Comparison of ENCODE assay signal across 1 cellular context in the genomic region with DNA sequence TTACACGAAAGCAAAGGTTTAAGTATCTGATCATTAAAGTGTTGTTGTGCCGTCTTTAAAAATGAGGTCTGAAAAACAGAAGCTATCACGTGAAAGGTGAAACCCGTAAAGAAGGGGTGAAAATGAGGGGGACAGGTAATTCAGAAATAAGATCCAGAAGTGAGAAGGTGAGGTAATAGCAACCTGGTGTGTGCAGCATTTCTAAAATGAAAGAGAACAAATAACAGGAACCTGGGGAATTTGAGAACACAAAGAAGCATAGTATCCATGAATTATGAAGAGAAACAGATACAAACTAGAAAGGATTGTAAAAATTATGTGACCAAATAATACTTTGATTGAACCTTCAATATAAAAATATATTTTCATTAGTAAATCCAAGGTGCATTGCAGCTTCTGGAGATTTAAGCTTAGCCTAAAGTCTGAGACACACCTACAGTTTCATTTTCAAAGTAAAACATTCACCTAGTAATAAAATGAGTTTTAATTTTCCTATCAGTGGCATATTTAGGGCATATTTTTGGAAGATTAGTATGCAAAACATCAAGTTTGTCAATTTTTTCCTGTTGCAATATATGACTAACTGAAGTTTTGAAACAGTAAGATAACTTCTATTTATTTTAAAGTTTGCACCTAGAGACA.
TF ChIP-seq lines count a peak whose summit lies in the region.

No MANE protein-coding gene starts in this region.

TF ChIP-seq in HepG2, 621 proteins besides CTCF, POLR2A, EP300 and RAD21:
- no peak for TF ChIP-seq ZNF264 (CRISPR knock-in tag; IDR thresholded peaks at IDR 0.05)
- TF ChIP-seq CBX2 (IDR thresholded peaks at IDR 0.05; ENCODE audit: low read depth, low read length), result peak; percentile 22
- no peak for TF ChIP-seq CBX2 (CRISPR knock-in tag; IDR thresholded peaks at IDR 0.05; ENCODE audit: low read depth)
